In genomic region chr10:77936697-77937567, GRCh38 we compare ENCODE assay signal across 15 cellular contexts.
"Had no signal": no experiment of that assay in that cellular context is flagged by ENCODE, and none has a peak within 500 bp of the region (broad histone marks: within the 10 kb centered on the region; RNA-seq: fewer than 3 reads in every experiment).

No MANE protein-coding gene starts in this region.

- DNase-seq: activated CD4-positive, alpha-beta memory T cell treated with anti-CD3 and anti-CD28 coated beads, Interleukin-2, amount 10 ng/mL, durations not matched to agents 7 days and 5 days; activated CD4-positive, alpha-beta T cell treated with anti-CD3 and anti-CD28 coated beads for 4 hours; activated effector memory CD4-positive, alpha-beta T cell treated with anti-CD3 and anti-CD28 coated beads, Interleukin-2, amount 50 U/mL, for 16 hours; activated T-cell treated with anti-CD3 and anti-CD28 coated beads, Interleukin-2, amount 50 U/mL, for 4 hours; anterior cingulate cortex; brain microvascular endothelial cell; cortex of kidney; effector CD4-positive, alpha-beta T cell; foreskin keratinocyte; kidney glomerular epithelial cell; midbrain; pancreas; uterus had no signal

- H3K4me3 Mint-ChIP-seq: activated CD4-positive, alpha-beta memory T cell treated with anti-CD3 and anti-CD28 coated beads, Interleukin-2, amount 10 ng/mL, durations not matched to agents 7 days and 5 days; activated naive CD8-positive, alpha-beta T cell; activated T-cell treated with anti-CD3 and anti-CD28 coated beads, Interleukin-2, amount 50 U/mL, for 4 hours; stimulated activated effector memory CD8-positive, alpha-beta T cell treated with anti-CD3 and anti-CD28 coated beads, Interleukin-12 subunit alpha, Interleukin-12 subunit beta, amount 100 ng/mL, for 72 hours had no signal

- H3K27ac Mint-ChIP-seq: activated CD4-positive, alpha-beta memory T cell treated with anti-CD3 and anti-CD28 coated beads, Interleukin-2, amount 10 ng/mL, durations not matched to agents 7 days and 5 days; activated naive CD8-positive, alpha-beta T cell; stimulated activated effector memory CD8-positive, alpha-beta T cell treated with anti-CD3 and anti-CD28 coated beads, Interleukin-12 subunit alpha, Interleukin-12 subunit beta, amount 100 ng/mL, for 72 hours had no signal

- H3K36me3 Mint-ChIP-seq: activated naive CD8-positive, alpha-beta T cell; stimulated activated effector memory CD8-positive, alpha-beta T cell treated with anti-CD3 and anti-CD28 coated beads, Interleukin-12 subunit alpha, Interleukin-12 subunit beta, amount 100 ng/mL, for 72 hours had no signal

- H3K9me3 Mint-ChIP-seq: activated CD4-positive, alpha-beta memory T cell treated with anti-CD3 and anti-CD28 coated beads, Interleukin-2, amount 10 ng/mL, durations not matched to agents 7 days and 5 days; activated T-cell treated with anti-CD3 and anti-CD28 coated beads, Interleukin-2, amount 50 U/mL, for 4 hours; stimulated activated effector memory CD8-positive, alpha-beta T cell treated with anti-CD3 and anti-CD28 coated beads, Interleukin-12 subunit alpha, Interleukin-12 subunit beta, amount 100 ng/mL, for 72 hours had no signal

- H3K4me1 Mint-ChIP-seq: activated CD4-positive, alpha-beta memory T cell treated with anti-CD3 and anti-CD28 coated beads, Interleukin-2, amount 10 ng/mL, durations not matched to agents 7 days and 5 days; stimulated activated effector memory CD8-positive, alpha-beta T cell treated with anti-CD3 and anti-CD28 coated beads, Interleukin-12 subunit alpha, Interleukin-12 subunit beta, amount 100 ng/mL, for 72 hours had no signal
